In genomic region chr20:38159949-38160756, GRCh38 we compare ENCODE assay signal across 1 cellular context.
TF ChIP-seq lines count a peak whose summit lies in the region.

No MANE protein-coding gene starts in this region.

TF ChIP-seq in K562, 482 proteins besides CTCF, POLR2A, EP300 and RAD21 (continued from another document and continues in another):
- TF ChIP-seq MGA (IDR thresholded peaks at IDR 0.05) (no peak), ZNF830 (CRISPR knock-in tag; IDR thresholded peaks at IDR 0.05) (no peak), VEZF1 (CRISPR knock-in tag; IDR thresholded peaks at IDR 0.05) (peak; percentile 53), ZBTB5 (IDR thresholded peaks at IDR 0.05) (no peak), MXI1 (IDR thresholded peaks at IDR 0.05; ENCODE audit: low read depth, low read length) (peak; percentile 52; the same call in 1 of the 2 replicates), ZNF584 (CRISPR knock-in tag; IDR thresholded peaks at IDR 0.05; ENCODE audit: low read depth) (0 out of 2 replicates have a peak, but pooled peaks have one; percentile 54), ZNF445 (CRISPR knock-in tag; IDR thresholded peaks at IDR 0.05; ENCODE audit: low read depth) (no peak), POLR2H (tag; IDR thresholded peaks at IDR 0.05; ENCODE audit: low read depth) (no peak), RBM15 (IDR thresholded peaks at IDR 0.05; ENCODE audit: insufficient read depth, low read length) (no peak), ARNT (IDR thresholded peaks at IDR 0.05) (peak in 1 of 2 experiments; percentile 18; a peak in 2 of 4 replicates), ZNF311 (CRISPR knock-in tag; IDR thresholded peaks at IDR 0.05) (no peak), E2F4 (CRISPR knock-in tag; IDR thresholded peaks at IDR 0.05; ENCODE audit: low read depth) (no peak), MIER1 (IDR thresholded peaks at IDR 0.05; ENCODE audit: low read depth) (no peak), ZNF398 (CRISPR knock-in tag; IDR thresholded peaks at IDR 0.05) (no peak), TAF15 (IDR thresholded peaks at IDR 0.05; ENCODE audit: low read depth, low read length) (no peak), IRF2 (CRISPR knock-in tag; IDR thresholded peaks at IDR 0.05) (no peak), HNRNPK (IDR thresholded peaks at IDR 0.05; ENCODE audit: low read depth, low read length, poor library complexity, severe bottlenecking) (no peak), NR2F6 (CRISPR knock-in tag; IDR thresholded peaks at IDR 0.05) (no peak), ZZZ3 (IDR thresholded peaks at IDR 0.05) (no peak), LCOR (CRISPR knock-in tag; IDR thresholded peaks at IDR 0.05) (no peak; the same call in none of the 2 replicates), ZNF644 (tag; IDR thresholded peaks at IDR 0.05; ENCODE audit: low read depth) (0 out of 2 replicates have a peak, but pooled peaks have one; percentile 48), DLX4 (CRISPR knock-in tag; IDR thresholded peaks at IDR 0.05) (no peak), BRF2 (IDR thresholded peaks at IDR 0.05; ENCODE audit: borderline replicate concordance, insufficient read depth, insufficient read length) (no peak), USF1 (CRISPR knock-in tag; IDR thresholded peaks at IDR 0.05) (no peak), MYNN (IDR thresholded peaks at IDR 0.05) (peak; percentile 83), MYNN (CRISPR knock-in tag; IDR thresholded peaks at IDR 0.05) (no peak), GABPB1 (CRISPR knock-in tag; IDR thresholded peaks at IDR 0.05) (peak; percentile 19; the same call in 1 of the 2 replicates), NRF1 (conservative IDR thresholded peaks at IDR 0.05 in 1 of 2, IDR thresholded peaks at IDR 0.05 in 1 of 2) (no peak)
